In genomic region chr3:14391033-14391432, GRCh38 we compare ENCODE assay signal across 1 cellular context.
TF ChIP-seq lines count a peak whose summit lies in the region.

No MANE protein-coding gene starts in this region.

TF ChIP-seq in liver, 16 proteins besides CTCF, POLR2A, EP300 and RAD21 (continued from another document):
- TF ChIP-seq ZBTB33 (IDR thresholded peaks at IDR 0.05): no peak
- peak; percentile 95 to 98 for TF ChIP-seq RXRA (IDR thresholded peaks at IDR 0.05)
- TF ChIP-seq EGR1 (IDR thresholded peaks at IDR 0.05; ENCODE audit: low read depth in 2 of 2): peak in 1 of 2 donors; percentile 51
- TF ChIP-seq YY1 (IDR thresholded peaks at IDR 0.05): peak; percentile 73
